ENCODE assay signal across 8 cellular contexts in genomic region chr17:79074650-79075432, GRCh38. TPM values are rescaled to one million over a fixed set of nuclear protein-coding genes. Genes with fewer than 3 reads are reported as not detected.
DNase-seq lines count a peak whose midpoint lies in the region; ATAC-seq and TF ChIP-seq lines count a peak whose summit lies in the region.

A gene with protein sequence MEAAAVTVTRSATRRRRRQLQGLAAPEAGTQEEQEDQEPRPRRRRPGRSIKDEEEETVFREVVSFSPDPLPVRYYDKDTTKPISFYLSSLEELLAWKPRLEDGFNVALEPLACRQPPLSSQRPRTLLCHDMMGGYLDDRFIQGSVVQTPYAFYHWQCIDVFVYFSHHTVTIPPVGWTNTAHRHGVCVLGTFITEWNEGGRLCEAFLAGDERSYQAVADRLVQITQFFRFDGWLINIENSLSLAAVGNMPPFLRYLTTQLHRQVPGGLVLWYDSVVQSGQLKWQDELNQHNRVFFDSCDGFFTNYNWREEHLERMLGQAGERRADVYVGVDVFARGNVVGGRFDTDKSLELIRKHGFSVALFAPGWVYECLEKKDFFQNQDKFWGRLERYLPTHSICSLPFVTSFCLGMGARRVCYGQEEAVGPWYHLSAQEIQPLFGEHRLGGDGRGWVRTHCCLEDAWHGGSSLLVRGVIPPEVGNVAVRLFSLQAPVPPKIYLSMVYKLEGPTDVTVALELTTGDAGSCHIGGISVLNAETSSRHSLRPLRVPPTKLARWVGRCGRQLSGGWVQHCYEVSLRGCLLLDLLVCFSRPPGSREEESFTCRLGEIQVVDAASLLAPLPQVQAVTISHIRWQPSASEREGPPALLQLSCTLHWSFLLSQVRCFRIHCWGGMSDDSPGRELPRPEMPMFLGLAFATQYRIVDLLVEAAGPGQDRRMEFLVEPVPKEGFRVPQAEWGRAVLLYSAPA (plus strand): TSS chr17:79074824. CDS start chr17:79074945, 121 bp downstream.

- H3K4me3 ChIP-seq in right cardiac atrium (ENCODE audit: low read length) (peak within 1 kb of the TSS; percentile 62), psoas muscle (peak within 1 kb of the TSS; percentile 77)

- H3K36me3 ChIP-seq in psoas muscle (ENCODE audit: insufficient read depth in 1 of 2, low read depth in 1 of 2) = peaks cover 3 to 25% of the 10 kb centered on the region in 2 donors

- intact Hi-C loops in T-helper 2 cell treated with Interferon-gamma antibody and Interleukin-4, amounts not matched to agents 100 ng/mL and 5 ng/mL, for 36 hours (cut with micrococcal nuclease) = loop anchor here (1.0 kb wide), 1 partner anchor 66 kb away; the partner anchor contains the start of gene CANT1
- intact Hi-C loops in right cardiac atrium (cut with DNase I) = no loop called here
- intact Hi-C loops in psoas muscle (cut with DNase I) = no loop called here

- in situ Hi-C loops in GM13977 (cut with MboI; ENCODE audit: low pct_unique_long_range_greater_than_20kb, low sequenced_read_pairs, unreplicated experiment) = no loop called here

- WGBS in right cardiac atrium = under 1% methylated on average over 104 of the region's 104 CpGs
- WGBS in psoas muscle, 3 donors = 0 to 1% (median 1%) methylated on average over 47 to 104 of the region's 104 CpGs

- H3K27ac ChIP-seq in angular gyrus (ENCODE audit: low read depth, low read length) (peak within 1 kb of the TSS; percentile 89), right cardiac atrium (ENCODE audit: low read length) (peak within 1 kb of the TSS; percentile 50), psoas muscle (peak within 1 kb of the TSS; percentile 95)

- DNase-seq in GM13977 (ENCODE audit: low spot score) (peak; percentile 99), NCI-H187 (lab: John Stamatoyannopoulos, UW) (peak; percentile 78 to 83), right cardiac atrium (peak; percentile 96 to 99 (median 98)), psoas muscle (peak; percentile 98), ureter (ENCODE audit: low spot score) (peak; percentile 92)

- TF ChIP-seq CTCF in GM13977 (IDR thresholded peaks at IDR 0.05; ENCODE audit: extremely low read depth, insufficient read depth, missing control alignments) (no peak), psoas muscle (IDR thresholded peaks at IDR 0.05) (no peak)

- ATAC-seq in HG02885 (IDR thresholded peaks at IDR 0.05; ENCODE audit: poor library complexity, unreplicated experiment) = peak; percentile 97
- ATAC-seq in right cardiac atrium = peak; percentile 97
- peak; percentile 94 to 97 (median 96) for ATAC-seq in psoas muscle

- no peaks in the 10 kb centered on the region for H3K27me3 ChIP-seq in right cardiac atrium (ENCODE audit: control insufficient read depth, insufficient read depth)
- H3K27me3 ChIP-seq in psoas muscle (ENCODE audit: insufficient read depth in 3 of 3, low read length in 2 of 3) = no peaks in the 10 kb centered on the region

- H3K4me1 ChIP-seq in right cardiac atrium (ENCODE audit: control insufficient read depth, insufficient read depth, low read length) (no peaks in the 10 kb centered on the region), psoas muscle (peaks cover 31% of the 10 kb centered on the region)

- H3K9me3 ChIP-seq in right cardiac atrium (ENCODE audit: control insufficient read depth, low read length) = no peaks in the 10 kb centered on the region
- H3K9me3 ChIP-seq in psoas muscle = no peaks in the 10 kb centered on the region

RNA-seq across cellular contexts. Expression of the gene that starts here (rescaled TPM):
- total RNA-seq in T-helper 2 cell treated with Interferon-gamma antibody and Interleukin-4, amounts not matched to agents 100 ng/mL and 5 ng/mL, for 36 hours = 47.0 and 48.5 TPM in 2 replicates
- total RNA-seq in right cardiac atrium (10 to 100 TPM; 35.6 to 48.0 (median 42.3) TPM), psoas muscle (10 to 100 TPM; 26.7 to 80.8 (median 50.8) TPM), ureter (119 TPM)
- polyA plus RNA-seq in right cardiac atrium (25.4 TPM), psoas muscle (10 to 100 TPM in 2 of 3 donors, 1 to 10 TPM in 1; 7.5 to 24.1 (median 12.4) TPM)

Comparison
In these comparisons a context has a peak if more than half of its experiments do, and no peak if none do; other contexts are left out.
1. Peak in every context shown above with its lines: DNase-seq, ATAC-seq, H3K4me3 ChIP-seq and H3K27ac ChIP-seq.